15 cellular contexts compared by ENCODE assay signal in genomic region chr2:121746071-121746578, GRCh38. TPM values are rescaled to one million over a fixed set of nuclear protein-coding genes. Genes with fewer than 3 reads are reported as not detected.
DNase-seq lines count a peak whose midpoint lies in the region; ATAC-seq and TF ChIP-seq lines count a peak whose summit lies in the region.
"Had no signal": no experiment of that assay in that cellular context is flagged by ENCODE, and none has a peak within 500 bp of the region (broad histone marks: within the 10 kb centered on the region; RNA-seq: fewer than 3 reads in every experiment).

No MANE protein-coding gene starts in this region.

- H3K4me3 ChIP-seq in kidney epithelial cell (ENCODE audit: low read depth, low read length): no peak overlapping the region
- no peak overlapping the region for H3K4me3 ChIP-seq in suprapubic skin
- H3K4me3 ChIP-seq: heart right ventricle, PC-9, transverse colon had no signal

- H3K4me1 ChIP-seq in suprapubic skin: no peaks in the 10 kb centered on the region
- H3K4me1 ChIP-seq: heart right ventricle, transverse colon had no signal

- no peaks in the 10 kb centered on the region for H3K27me3 ChIP-seq in kidney epithelial cell (ENCODE audit: control insufficient read depth, insufficient read depth, low read length)
- H3K27me3 ChIP-seq in suprapubic skin: no peaks in the 10 kb centered on the region
- H3K27me3 ChIP-seq: heart right ventricle, transverse colon had no signal

- H3K27me3 Mint-ChIP-seq in activated T-cell treated with anti-CD3 and anti-CD28 coated beads, Interleukin-2, amount 50 U/mL, for 72 hours (ENCODE audit: low read depth): no peaks in the 10 kb centered on the region

- peak overlapping the region in 1 of 2 donors; percentile 20 for H3K4me3 Mint-ChIP-seq in activated T-cell treated with anti-CD3 and anti-CD28 coated beads, Interleukin-2, amount 50 U/mL, for 72 hours

- H3K27ac Mint-ChIP-seq in activated naive CD4-positive, alpha-beta T cell treated with anti-CD3 and anti-CD28 coated beads, Interleukin-2, amount 50 U/mL, for 72 hours: peak overlapping the region in 1 of 2 donors; percentile 81
- no peak overlapping the region for H3K27ac Mint-ChIP-seq in activated T-cell treated with anti-CD3 and anti-CD28 coated beads, Interleukin-2, amount 50 U/mL, for 72 hours

- peak; percentile 79 to 91 for ATAC-seq in activated naive CD4-positive, alpha-beta T cell treated with anti-CD3 and anti-CD28 coated beads, Interleukin-2, amount 50 U/mL, for 72 hours
- peak; percentile 85 to 93 for ATAC-seq in activated T-cell treated with anti-CD3 and anti-CD28 coated beads, Interleukin-2, amount 50 U/mL, for 72 hours (replicated peaks in 1 of 2)
- peak; percentile 95 for ATAC-seq in stimulated activated naive CD8-positive, alpha-beta T cell treated with anti-CD3 and anti-CD28 coated beads, Interleukin-15, Interleukin-2, amounts not matched to agents 100 U/mL and 50 U/mL, for 24 hours
- ATAC-seq in SK-N-SH treated with all-trans-retinoic acid at 6 μM for 48 hours: no peak
- ATAC-seq in HG02884 (IDR thresholded peaks at IDR 0.05; ENCODE audit: unreplicated experiment): no peak
- ATAC-seq: esophagus mucosa, heart right ventricle, left colon had no signal

- TF ChIP-seq CTCF in kidney epithelial cell (IDR thresholded peaks at IDR 0.05; ENCODE audit: insufficient read depth, low read length, poor library complexity, severe bottlenecking) (no peak), suprapubic skin (IDR thresholded peaks at IDR 0.05) (no peak)

- H3K4me1 Mint-ChIP-seq in activated T-cell treated with anti-CD3 and anti-CD28 coated beads, Interleukin-2, amount 50 U/mL, for 72 hours (ENCODE audit: low read depth): peaks cover 15% of the 10 kb centered on the region

- no peaks in the 10 kb centered on the region for H3K9me3 Mint-ChIP-seq in activated naive CD4-positive, alpha-beta T cell treated with anti-CD3 and anti-CD28 coated beads, Interleukin-2, amount 50 U/mL, for 72 hours
- H3K9me3 Mint-ChIP-seq in activated T-cell treated with anti-CD3 and anti-CD28 coated beads, Interleukin-2, amount 50 U/mL, for 72 hours: no peaks in the 10 kb centered on the region

- no peaks in the 10 kb centered on the region for H3K36me3 Mint-ChIP-seq in activated naive CD4-positive, alpha-beta T cell treated with anti-CD3 and anti-CD28 coated beads, Interleukin-2, amount 50 U/mL, for 72 hours
- no peaks in the 10 kb centered on the region for H3K36me3 Mint-ChIP-seq in activated T-cell treated with anti-CD3 and anti-CD28 coated beads, Interleukin-2, amount 50 U/mL, for 72 hours (ENCODE audit: insufficient read depth in 2 of 2)

- no peak for TF ChIP-seq POLR2A in suprapubic skin (IDR thresholded peaks at IDR 0.05)

- WGBS in suprapubic skin: 78% methylated on average over 6 of the region's 6 CpGs

- H3K36me3 ChIP-seq in kidney epithelial cell (ENCODE audit: control insufficient read depth, insufficient read depth, low read length) (no peaks in the 10 kb centered on the region), suprapubic skin (no peaks in the 10 kb centered on the region)
- H3K36me3 ChIP-seq: heart right ventricle, transverse colon had no signal

- no peaks in the 10 kb centered on the region for H3K9me3 ChIP-seq in suprapubic skin
- H3K9me3 ChIP-seq: heart right ventricle, transverse colon had no signal

- no peak for TF ChIP-seq EP300 in suprapubic skin (IDR thresholded peaks at IDR 0.05)

- H3K27ac ChIP-seq in suprapubic skin: no peak overlapping the region
- H3K27ac ChIP-seq: heart right ventricle, PC-9, transverse colon had no signal

- peak in 1 of 2 donors; percentile 78 for DNase-seq in activated naive CD4-positive, alpha-beta T cell treated with anti-CD3 and anti-CD28 coated beads, Interleukin-2, amount 50 U/mL, for 72 hours (ENCODE audit: low spot score in 2 of 2)
- no peak for DNase-seq in activated naive CD4-positive, alpha-beta T cell treated with Interleukin-2 at 50 U/mL for 16 hours
- peak; percentile 29 to 48 for DNase-seq in activated T-cell treated with anti-CD3 and anti-CD28 coated beads, Interleukin-2, amount 50 U/mL, for 72 hours
- DNase-seq in kidney epithelial cell (ENCODE audit: low read depth) (peak; percentile 50), suprapubic skin (ENCODE audit: low spot score in 2 of 2) (no peak)
- peak; percentile 71 for DNase-seq in stimulated activated naive CD8-positive, alpha-beta T cell treated with anti-CD3 and anti-CD28 coated beads, Interleukin-15, Interleukin-2, amounts not matched to agents 100 U/mL and 50 U/mL, for 24 hours
- DNase-seq: heart right ventricle, left colon, NCI-H187 treated with DMSO at 0.1 percent for 48 hours, NCI-H526 treated with DMSO at 0.1 percent for 48 hours, PC-9, transverse colon had no signal

TF ChIP-seq in SK-N-SH treated with all-trans-retinoic acid at 6 μM for 48 hours, 23 proteins besides CTCF, POLR2A, EP300 and RAD21:
- TF ChIP-seq ZNF565 (CRISPR knock-in tag; conservative IDR thresholded peaks at IDR 0.05; ENCODE audit: low read depth): no peak
- no peak for TF ChIP-seq GLIS3 (CRISPR knock-in tag; IDR thresholded peaks at IDR 0.05)
- TF ChIP-seq TOX (CRISPR knock-in tag; IDR thresholded peaks at IDR 0.05; ENCODE audit: borderline replicate concordance): no peak
TF ChIP-seq in SK-N-SH treated with all-trans-retinoic acid at 6 μM for 48 hours: peak in this region for 0.

RNA-seq across cellular contexts. Expression of gene TSN, which starts 9.3 kb away (rescaled TPM):
- total RNA-seq in activated naive CD4-positive, alpha-beta T cell treated with anti-CD3 and anti-CD28 coated beads, Interleukin-2, amount 50 U/mL, for 72 hours: 10 to 100 TPM; 63.9 to 75.1 TPM
- 10 to 100 TPM; 67.6 to 82.1 TPM for total RNA-seq in activated T-cell treated with anti-CD3 and anti-CD28 coated beads, Interleukin-2, amount 50 U/mL, for 72 hours
- total RNA-seq in kidney epithelial cell (64.1 and 65.2 TPM in 2 replicates), suprapubic skin (10 to 100 TPM; 24.1 to 45.2 (median 41.6) TPM)

RNA-seq across cellular contexts. Expression of gene NIFK, which starts 9.4 kb away (rescaled TPM):
- 100 to 1,000 TPM in 1 of 2 donors, 10 to 100 TPM in 1; 97.3 to 157 TPM for total RNA-seq in activated naive CD4-positive, alpha-beta T cell treated with anti-CD3 and anti-CD28 coated beads, Interleukin-2, amount 50 U/mL, for 72 hours
- total RNA-seq in activated T-cell treated with anti-CD3 and anti-CD28 coated beads, Interleukin-2, amount 50 U/mL, for 72 hours: 100 to 1,000 TPM; 118 to 137 TPM
- 60.8 and 82.0 TPM in 2 replicates for total RNA-seq in kidney epithelial cell
- 10 to 100 TPM; 40.0 to 77.6 (median 57.9) TPM for total RNA-seq in suprapubic skin

Comparison
In these comparisons a context has a peak if more than half of its experiments do, and no peak if none do; other contexts are left out.
1. ATAC-seq: peak in activated naive CD4-positive, alpha-beta T cell treated with anti-CD3 and anti-CD28 coated beads, Interleukin-2, amount 50 U/mL, for 72 hours (2 of 2), activated T-cell treated with anti-CD3 and anti-CD28 coated beads, Interleukin-2, amount 50 U/mL, for 72 hours (2 of 2) and stimulated activated naive CD8-positive, alpha-beta T cell treated with anti-CD3 and anti-CD28 coated beads, Interleukin-15, Interleukin-2, amounts not matched to agents 100 U/mL and 50 U/mL, for 24 hours (single experiment); none in SK-N-SH treated with all-trans-retinoic acid at 6 μM for 48 hours (single experiment) and HG02884 (single experiment).
2. DNase-seq: peak in activated T-cell treated with anti-CD3 and anti-CD28 coated beads, Interleukin-2, amount 50 U/mL, for 72 hours (2 of 2), kidney epithelial cell (single experiment) and stimulated activated naive CD8-positive, alpha-beta T cell treated with anti-CD3 and anti-CD28 coated beads, Interleukin-15, Interleukin-2, amounts not matched to agents 100 U/mL and 50 U/mL, for 24 hours (single experiment); none in activated naive CD4-positive, alpha-beta T cell treated with Interleukin-2 at 50 U/mL for 16 hours (single experiment) and suprapubic skin (0 of 2).